1 cellular context compared by ENCODE assay signal in genomic region chr3:55474213-55474632, GRCh38.
TF ChIP-seq lines count a peak whose summit lies in the region.

No MANE protein-coding gene starts in this region.

TF ChIP-seq in IMR-90, 13 proteins besides CTCF, POLR2A, EP300 and RAD21:
- TF ChIP-seq CEBPB (IDR thresholded peaks at IDR 0.05; ENCODE audit: low read depth, low read length), result no peak
- TF ChIP-seq, protein P1, sequence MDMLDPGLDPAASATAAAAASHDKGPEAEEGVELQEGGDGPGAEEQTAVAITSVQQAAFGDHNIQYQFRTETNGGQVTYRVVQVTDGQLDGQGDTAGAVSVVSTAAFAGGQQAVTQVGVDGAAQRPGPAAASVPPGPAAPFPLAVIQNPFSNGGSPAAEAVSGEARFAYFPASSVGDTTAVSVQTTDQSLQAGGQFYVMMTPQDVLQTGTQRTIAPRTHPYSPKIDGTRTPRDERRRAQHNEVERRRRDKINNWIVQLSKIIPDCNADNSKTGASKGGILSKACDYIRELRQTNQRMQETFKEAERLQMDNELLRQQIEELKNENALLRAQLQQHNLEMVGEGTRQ (IDR thresholded peaks at IDR 0.05; ENCODE audit: low read depth, low read length), result no peak
